In genomic region chr2:89831686-89832498, GRCh38 we compare ENCODE assay signal across 19 cellular contexts.
DNase-seq lines count a peak whose midpoint lies in the region; ATAC-seq, FAIRE-seq and TF ChIP-seq lines count a peak whose summit lies in the region.
"Had no signal": no experiment of that assay in that cellular context is flagged by ENCODE, and none has a peak within 500 bp of the region (broad histone marks: within the 10 kb centered on the region; RNA-seq: fewer than 3 reads in every experiment).

No MANE protein-coding gene starts in this region.

- intact Hi-C loops in HepG2 (cut with micrococcal nuclease; ENCODE audit: unreplicated experiment): no loop called here

- 11% methylated on average over 17 of the region's 17 CpGs for WGBS in HepG2 (ENCODE audit: low lambda C conversion rate)

- POLR2A ChIA-PET in HepG2 (lab: Yijun Ruan, JAX): no interaction called here

- H4K20me1 ChIP-seq in HepG2 (ENCODE audit: insufficient read depth, low read length): no peaks in the 10 kb centered on the region

- peak; percentile 44 for DNase-seq in bronchial epithelial cell (ENCODE audit: low read depth)
- DNase-seq in HepG2 (ENCODE audit: low spot score): no peak
- DNase-seq in HuH-7.5 (ENCODE audit: low spot score): no peak
- no peak for DNase-seq in activated CD8-positive, alpha-beta memory T cell treated with anti-CD3 and anti-CD28 coated beads, Interleukin-2, amount 50 U/mL, for 4 hours
- DNase-seq in GM13976 (ENCODE audit: low spot score): no peak
- DNase-seq in occipital lobe (lab: John Stamatoyannopoulos, UW): no peak
- DNase-seq: C1 segment of cervical spinal cord; CD8-positive, alpha-beta T cell; H9; Kasumi-1; MG63; NCI-H1048; NCI-H1436; NCI-H187 treated with DMSO at 0.1 percent for 48 hours; NCI-H510A; T-cell had no signal

- CTCF ChIA-PET in HepG2 (lab: Yijun Ruan, JAX; ENCODE audit: low intra/inter-chr PET ratio, low total read pairs): no interaction called here

- H3K36me3 ChIP-seq in bronchial epithelial cell (ENCODE audit: control insufficient read depth, insufficient read depth, low read length) (no peaks in the 10 kb centered on the region), HepG2 (replicated peaks in 1 of 2; ENCODE audit: control insufficient read depth in 1 of 2, insufficient read depth in 2 of 2, low read length in 2 of 2) (no peaks in the 10 kb centered on the region)
- H3K36me3 ChIP-seq: MG63 had no signal

- H3K9me3 ChIP-seq in HepG2 (ENCODE audit: low read length): no peaks in the 10 kb centered on the region

- TF ChIP-seq EP300 in HepG2 (IDR thresholded peaks at IDR 0.05; ENCODE audit: low read depth in 2 of 2, low read length in 2 of 2): no peak
- no peak for TF ChIP-seq EP300 in HepG2 (CRISPR knock-in tag; IDR thresholded peaks at IDR 0.05; ENCODE audit: borderline replicate concordance)

- no peaks in the 10 kb centered on the region for H3K4me1 ChIP-seq in HepG2 (ENCODE audit: insufficient read depth, low read length)

- in situ Hi-C loops in HepG2 (cut with HindIII; ENCODE audit: extremely low pct_ligation_motif_present, low pct_unique_long_range_greater_than_20kb): no loop called here
- in situ Hi-C loops in GM13976 (cut with MboI; ENCODE audit: low sequenced_read_pairs, unreplicated experiment): no loop called here

- FAIRE-seq in bronchial epithelial cell (lab: Jason Lieb, UNC) (no peak), HepG2 (lab: Jason Lieb, UNC) (no peak)
- FAIRE-seq: G401.6 had no signal

- no peak overlapping the region for H3K27ac ChIP-seq in HepG2 (ENCODE audit: extremely low read length, insufficient read depth, low read length)
- H3K27ac ChIP-seq: HL-60 had no signal

- H3K9ac ChIP-seq in HepG2 (ENCODE audit: insufficient read depth, low read depth, low read length): no peak overlapping the region

- TF ChIP-seq CTCF in bronchial epithelial cell (IDR thresholded peaks at IDR 0.05; ENCODE audit: insufficient read depth, low read length, severe bottlenecking): no peak
- TF ChIP-seq CTCF in HepG2 (CRISPR knock-in tag; IDR thresholded peaks at IDR 0.05): no peak
- no peak for TF ChIP-seq CTCF in GM13976 (IDR thresholded peaks at IDR 0.05; ENCODE audit: borderline replicate concordance, control extremely low read depth, extremely low read depth, insufficient read depth, missing control alignments)

- H3K4me3 ChIP-seq in bronchial epithelial cell (ENCODE audit: low read depth, low read length): no peak overlapping the region
- H3K4me3 ChIP-seq in HepG2 (replicated peaks in 1 of 3; ENCODE audit: insufficient read depth in 1 of 3, low read depth in 2 of 3, low read length in 3 of 3): no peak overlapping the region
- H3K4me3 ChIP-seq: MG63 had no signal

- BruUV-seq in HepG2 (replicated peaks; lab: Mats Ljungman, UMichigan): no TSS peak

- no peak for TF ChIP-seq RAD21 in HepG2 (CRISPR knock-in tag; IDR thresholded peaks at IDR 0.05)

- no peaks in the 10 kb centered on the region for H3K79me2 ChIP-seq in HepG2 (ENCODE audit: insufficient read depth, low read length)

- H2AFZ ChIP-seq in HepG2 (ENCODE audit: low read length): no peak overlapping the region

- ATAC-seq in GM18873 (IDR thresholded peaks at IDR 0.05; ENCODE audit: low FRiP score, unreplicated experiment): peak; percentile 20
- ATAC-seq in HepG2: no peak
- ATAC-seq: CD8-positive, alpha-beta T cell had no signal

- no peak for TF ChIP-seq POLR2A in HepG2 (IDR thresholded peaks at IDR 0.05; ENCODE audit: insufficient read depth in 1 of 2, low read depth in 2 of 2, low read length in 2 of 2)

- H3K4me2 ChIP-seq in HepG2 (ENCODE audit: low read depth, low read length): no peak overlapping the region

- H3K27me3 ChIP-seq in bronchial epithelial cell (ENCODE audit: control insufficient read depth, insufficient read depth, low read length) (no peaks in the 10 kb centered on the region), HepG2 (ENCODE audit: control insufficient read depth in 1 of 2, insufficient read depth in 2 of 2, low read length in 2 of 2) (no peaks in the 10 kb centered on the region)
- H3K27me3 ChIP-seq: MG63 had no signal

TF ChIP-seq in HepG2, 621 proteins besides CTCF, POLR2A, EP300 and RAD21:
- no peak for TF ChIP-seq EZH2 (conservative IDR thresholded peaks at IDR 0.05; ENCODE audit: low read depth, low read length)
- TF ChIP-seq, protein P1, sequence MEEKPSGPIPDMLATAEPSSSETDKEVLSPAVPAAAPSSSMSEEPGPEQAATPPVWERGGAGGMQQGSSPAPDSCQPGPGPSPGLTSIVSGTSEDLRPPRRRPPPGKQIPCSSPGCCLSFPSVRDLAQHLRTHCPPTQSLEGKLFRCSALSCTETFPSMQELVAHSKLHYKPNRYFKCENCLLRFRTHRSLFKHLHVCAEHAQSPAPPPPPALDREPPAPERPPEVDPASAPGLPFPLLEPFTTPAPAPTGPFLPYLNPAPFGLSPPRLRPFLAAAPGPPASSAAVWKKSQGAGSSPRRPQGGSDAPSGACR (CRISPR knock-in tag; IDR thresholded peaks at IDR 0.05): no peak
- no peak for TF ChIP-seq ZFP41 (CRISPR knock-in tag; IDR thresholded peaks at IDR 0.05; ENCODE audit: borderline replicate concordance)
- TF ChIP-seq, protein P2, sequence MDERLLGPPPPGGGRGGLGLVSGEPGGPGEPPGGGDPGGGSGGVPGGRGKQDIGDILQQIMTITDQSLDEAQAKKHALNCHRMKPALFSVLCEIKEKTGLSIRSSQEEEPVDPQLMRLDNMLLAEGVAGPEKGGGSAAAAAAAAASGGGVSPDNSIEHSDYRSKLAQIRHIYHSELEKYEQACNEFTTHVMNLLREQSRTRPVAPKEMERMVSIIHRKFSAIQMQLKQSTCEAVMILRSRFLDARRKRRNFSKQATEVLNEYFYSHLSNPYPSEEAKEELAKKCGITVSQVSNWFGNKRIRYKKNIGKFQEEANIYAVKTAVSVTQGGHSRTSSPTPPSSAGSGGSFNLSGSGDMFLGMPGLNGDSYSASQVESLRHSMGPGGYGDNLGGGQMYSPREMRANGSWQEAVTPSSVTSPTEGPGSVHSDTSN (CRISPR knock-in tag; IDR thresholded peaks at IDR 0.05): no peak
- no peak for TF ChIP-seq FOXA3 (CRISPR knock-in tag; IDR thresholded peaks at IDR 0.05)
- TF ChIP-seq SMARCE1 (IDR thresholded peaks at IDR 0.05; ENCODE audit: borderline replicate concordance): no peak
- no peak for TF ChIP-seq LRRFIP1 (CRISPR knock-in tag; conservative IDR thresholded peaks at IDR 0.05)
- TF ChIP-seq NBN (conservative IDR thresholded peaks at IDR 0.05): peak; percentile 76; the same call in 1 of the 2 replicates
- TF ChIP-seq, protein P3, sequence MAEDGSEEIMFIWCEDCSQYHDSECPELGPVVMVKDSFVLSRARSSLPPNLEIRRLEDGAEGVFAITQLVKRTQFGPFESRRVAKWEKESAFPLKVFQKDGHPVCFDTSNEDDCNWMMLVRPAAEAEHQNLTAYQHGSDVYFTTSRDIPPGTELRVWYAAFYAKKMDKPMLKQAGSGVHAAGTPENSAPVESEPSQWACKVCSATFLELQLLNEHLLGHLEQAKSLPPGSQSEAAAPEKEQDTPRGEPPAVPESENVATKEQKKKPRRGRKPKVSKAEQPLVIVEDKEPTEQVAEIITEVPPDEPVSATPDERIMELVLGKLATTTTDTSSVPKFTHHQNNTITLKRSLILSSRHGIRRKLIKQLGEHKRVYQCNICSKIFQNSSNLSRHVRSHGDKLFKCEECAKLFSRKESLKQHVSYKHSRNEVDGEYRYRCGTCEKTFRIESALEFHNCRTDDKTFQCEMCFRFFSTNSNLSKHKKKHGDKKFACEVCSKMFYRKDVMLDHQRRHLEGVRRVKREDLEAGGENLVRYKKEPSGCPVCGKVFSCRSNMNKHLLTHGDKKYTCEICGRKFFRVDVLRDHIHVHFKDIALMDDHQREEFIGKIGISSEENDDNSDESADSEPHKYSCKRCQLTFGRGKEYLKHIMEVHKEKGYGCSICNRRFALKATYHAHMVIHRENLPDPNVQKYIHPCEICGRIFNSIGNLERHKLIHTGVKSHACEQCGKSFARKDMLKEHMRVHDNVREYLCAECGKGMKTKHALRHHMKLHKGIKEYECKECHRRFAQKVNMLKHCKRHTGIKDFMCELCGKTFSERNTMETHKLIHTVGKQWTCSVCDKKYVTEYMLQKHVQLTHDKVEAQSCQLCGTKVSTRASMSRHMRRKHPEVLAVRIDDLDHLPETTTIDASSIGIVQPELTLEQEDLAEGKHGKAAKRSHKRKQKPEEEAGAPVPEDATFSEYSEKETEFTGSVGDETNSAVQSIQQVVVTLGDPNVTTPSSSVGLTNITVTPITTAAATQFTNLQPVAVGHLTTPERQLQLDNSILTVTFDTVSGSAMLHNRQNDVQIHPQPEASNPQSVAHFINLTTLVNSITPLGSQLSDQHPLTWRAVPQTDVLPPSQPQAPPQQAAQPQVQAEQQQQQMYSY (CRISPR knock-in tag; IDR thresholded peaks at IDR 0.05): peak; percentile 66
- TF ChIP-seq NONO (IDR thresholded peaks at IDR 0.05): 0 out of 2 replicates have a peak, but pooled peaks have one; percentile 7
- TF ChIP-seq NONO (CRISPR knock-in tag; conservative IDR thresholded peaks at IDR 0.05): no peak
- TF ChIP-seq, protein P4, sequence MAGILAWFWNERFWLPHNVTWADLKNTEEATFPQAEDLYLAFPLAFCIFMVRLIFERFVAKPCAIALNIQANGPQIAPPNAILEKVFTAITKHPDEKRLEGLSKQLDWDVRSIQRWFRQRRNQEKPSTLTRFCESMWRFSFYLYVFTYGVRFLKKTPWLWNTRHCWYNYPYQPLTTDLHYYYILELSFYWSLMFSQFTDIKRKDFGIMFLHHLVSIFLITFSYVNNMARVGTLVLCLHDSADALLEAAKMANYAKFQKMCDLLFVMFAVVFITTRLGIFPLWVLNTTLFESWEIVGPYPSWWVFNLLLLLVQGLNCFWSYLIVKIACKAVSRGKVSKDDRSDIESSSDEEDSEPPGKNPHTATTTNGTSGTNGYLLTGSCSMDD (CRISPR knock-in tag; IDR thresholded peaks at IDR 0.05): no peak
TF ChIP-seq in HepG2: peak in this region for 3.
